ENCODE assay signal across 18 cellular contexts in the genomic region with DNA sequence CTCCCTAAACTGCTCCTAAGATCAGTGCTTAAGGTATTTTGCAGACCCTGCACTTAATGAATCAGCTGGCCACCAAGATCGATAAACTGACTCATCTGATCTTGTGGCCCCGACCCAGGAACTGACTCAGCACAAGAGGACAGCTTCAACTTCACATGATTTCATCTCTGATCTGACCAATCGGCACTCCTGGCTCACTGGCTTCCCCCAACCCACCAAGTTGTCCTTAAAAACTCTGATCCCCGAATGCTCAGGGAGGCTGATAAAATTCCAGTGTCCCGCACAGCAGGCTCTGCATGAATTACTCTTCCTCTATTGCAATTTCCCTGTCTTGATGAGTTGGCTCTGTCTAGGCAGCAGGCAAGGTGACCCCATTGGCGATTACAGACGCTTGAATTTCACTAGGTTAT. TPM values are rescaled to one million over a fixed set of nuclear protein-coding genes. Genes with fewer than 3 reads are reported as not detected.
DNase-seq lines count a peak whose midpoint lies in the region; ATAC-seq and TF ChIP-seq lines count a peak whose summit lies in the region.
"Had no signal": no experiment of that assay in that cellular context is flagged by ENCODE, and none has a peak within 500 bp of the region (broad histone marks: within the 10 kb centered on the region; RNA-seq: fewer than 3 reads in every experiment).

No MANE protein-coding gene starts in this region.

- no peaks in the 10 kb centered on the region for H3K36me3 ChIP-seq in RWPE2 (ENCODE audit: low read depth)
- no peaks in the 10 kb centered on the region for H3K36me3 ChIP-seq in skeletal muscle satellite cell (ENCODE audit: insufficient read depth, low read length)
- H3K36me3 ChIP-seq: heart left ventricle had no signal

- DNase-seq in NCI-H2227 treated with DMSO at 0.1 percent for 48 hours (lab: John Stamatoyannopoulos, UW) (peak; percentile 16), NCI-H2227 (lab: John Stamatoyannopoulos, UW; ENCODE audit: unreplicated experiment) (no peak), RWPE2 (ENCODE audit: low spot score) (no peak), epithelial cell of proximal tubule (ENCODE audit: low read depth) (peak; percentile 10), NCI-H524 treated with DMSO at 0.1 percent for 48 hours (lab: John Stamatoyannopoulos, UW) (no peak), T-helper 1 cell (no peak)
- DNase-seq: activated CD8-positive, alpha-beta memory T cell treated with anti-CD3 and anti-CD28 coated beads, Interleukin-2, amount 50 U/mL, for 4 hours; amygdala; DMS 273 treated with DMSO at 0.1 percent for 48 hours; effector CD4-positive, alpha-beta T cell; heart left ventricle; NCI-H2081; trophoblast cell had no signal

- no peaks in the 10 kb centered on the region for H3K9me3 ChIP-seq in RWPE2 (ENCODE audit: severe bottlenecking)
- H3K9me3 ChIP-seq in skeletal muscle satellite cell (replicated peaks; ENCODE audit: low read length), result no peaks in the 10 kb centered on the region
- H3K9me3 ChIP-seq: heart left ventricle had no signal

- H3K27me3 ChIP-seq in RWPE2 (ENCODE audit: insufficient read depth, poor library complexity, severe bottlenecking) (no peaks in the 10 kb centered on the region), skeletal muscle satellite cell (ENCODE audit: control insufficient read depth, insufficient read depth, low read length) (peaks cover 22% of the 10 kb centered on the region)

- no peak overlapping the region for H3K27ac ChIP-seq in RWPE2 (ENCODE audit: poor library complexity, severe bottlenecking)
- H3K27ac ChIP-seq: 22Rv1, heart left ventricle had no signal

- peak overlapping the region; percentile 72 for H3K4me2 ChIP-seq in skeletal muscle satellite cell (ENCODE audit: low read length)

- no peak overlapping the region for H3K9ac ChIP-seq in skeletal muscle satellite cell (ENCODE audit: low read depth, low read length)

- H3K4me3 ChIP-seq in RWPE2 (ENCODE audit: severe bottlenecking) (no peak overlapping the region), epithelial cell of proximal tubule (ENCODE audit: low read depth, low read length) (no peak overlapping the region), skeletal muscle satellite cell (ENCODE audit: low read length) (no peak overlapping the region)
- H3K4me3 ChIP-seq: GM12878, heart left ventricle had no signal

- H3K4me1 ChIP-seq in RWPE2 (ENCODE audit: insufficient read depth, poor library complexity, severe bottlenecking) (peaks cover 7% of the 10 kb centered on the region), skeletal muscle satellite cell (ENCODE audit: control insufficient read depth, insufficient read depth, low read length) (peaks cover 6% of the 10 kb centered on the region)
- H3K4me1 ChIP-seq: heart left ventricle had no signal

- TF ChIP-seq CTCF in RWPE2 (IDR thresholded peaks at IDR 0.05; ENCODE audit: poor library complexity, severe bottlenecking) (no peak), epithelial cell of proximal tubule (conservative IDR thresholded peaks at IDR 0.05; ENCODE audit: low read depth, low read length) (no peak)

- ATAC-seq in RWPE2 (ENCODE audit: low read depth) (peak; percentile 17; the same call in 1 of the 3 replicates), GM19324 (IDR thresholded peaks at IDR 0.05; ENCODE audit: low FRiP score, unreplicated experiment) (no peak)
- ATAC-seq: GM12878, heart left ventricle had no signal

RNA-seq across cellular contexts. Expression of gene HTR3E, which starts 13.5 kb away (rescaled TPM):
- not detected in 2 replicates for total RNA-seq in epithelial cell of proximal tubule
- total RNA-seq in skeletal muscle satellite cell (2012; rRNA removed), result 0.66 TPM in 1 of 2 replicates, not detected in the other
- total RNA-seq: GM12878, heart left ventricle, liver had no signal

RNA-seq across cellular contexts. Expression of gene EIF2B5, which starts 24.8 kb away (rescaled TPM):
- 26.3 and 39.2 TPM in 2 replicates for total RNA-seq in epithelial cell of proximal tubule
- 21.0 and 23.4 TPM in 2 replicates for total RNA-seq in skeletal muscle satellite cell (2012; rRNA removed)

RNA-seq across cellular contexts. Expression of gene DVL3, which starts 44.9 kb away (rescaled TPM):
- total RNA-seq in epithelial cell of proximal tubule, result 33.5 and 38.2 TPM in 2 replicates
- total RNA-seq in skeletal muscle satellite cell (2012; rRNA removed), result 25.9 and 28.6 TPM in 2 replicates

RNA-seq across cellular contexts. Expression of gene HTR3C, which starts 57.5 kb away (rescaled TPM):
- not detected in 2 replicates for total RNA-seq in epithelial cell of proximal tubule
- total RNA-seq in skeletal muscle satellite cell (2012; rRNA removed), result not detected in 2 replicates
- total RNA-seq: GM12878, heart left ventricle, liver had no signal

Comparison
In these comparisons a context has a peak if more than half of its experiments do, and no peak if none do; other contexts are left out.
1. DNase-seq: peak in NCI-H2227 treated with DMSO at 0.1 percent for 48 hours (single experiment) and epithelial cell of proximal tubule (single experiment); none in NCI-H2227 (single experiment), RWPE2 (single experiment), NCI-H524 treated with DMSO at 0.1 percent for 48 hours (single experiment) and T-helper 1 cell (0 of 5).